Comparison of ENCODE assay signal across 1 cellular context in the genomic region with DNA sequence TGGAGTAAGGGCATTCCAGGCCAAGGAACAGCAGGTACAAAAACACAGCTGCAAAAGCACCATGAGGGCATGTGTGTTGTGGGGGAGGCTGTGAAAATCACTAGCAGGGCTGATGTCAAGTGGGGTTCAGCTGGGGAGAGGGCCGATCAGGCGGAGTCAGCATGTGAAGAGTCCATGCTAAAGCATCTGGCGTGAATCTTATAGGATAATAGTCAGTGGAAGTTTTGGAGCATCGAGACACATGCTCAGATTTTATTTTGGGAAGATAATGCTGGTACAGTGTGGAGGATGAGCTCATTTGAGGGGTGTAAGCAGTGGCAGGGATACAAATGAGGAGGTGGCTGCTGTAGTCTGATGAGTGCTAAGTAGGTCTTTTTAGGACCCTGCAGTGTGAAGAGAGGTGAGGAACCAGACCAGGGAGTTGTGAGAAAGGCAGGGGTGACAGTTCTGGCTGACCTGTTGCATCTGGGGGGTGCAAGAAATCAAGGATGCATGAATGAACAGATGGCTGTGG.
TF ChIP-seq lines count a peak whose summit lies in the region.

No MANE protein-coding gene starts in this region.

TF ChIP-seq in HepG2, 621 proteins besides CTCF, POLR2A, EP300 and RAD21 (continued from another document):
- no peak for TF ChIP-seq CCDC6 (CRISPR knock-in tag; IDR thresholded peaks at IDR 0.05)
TF ChIP-seq in HepG2: peak in this region for 32.
